21 cellular contexts compared by ENCODE assay signal in genomic region chr17:55674107-55674506, GRCh38. TPM values are rescaled to one million over a fixed set of nuclear protein-coding genes. Genes with fewer than 3 reads are reported as not detected.
DNase-seq lines count a peak whose midpoint lies in the region; ATAC-seq and TF ChIP-seq lines count a peak whose summit lies in the region.
"Had no signal": no experiment of that assay in that cellular context is flagged by ENCODE, and none has a peak within 500 bp of the region (broad histone marks: within the 10 kb centered on the region; RNA-seq: fewer than 3 reads in every experiment).

No MANE protein-coding gene starts in this region.

- DNase-seq in MCF 10A (ENCODE audit: unreplicated experiment) = peak; percentile 70
- DNase-seq in breast epithelium (ENCODE audit: low spot score in 2 of 2) = no peak
- DNase-seq in RKO (ENCODE audit: low spot score) = peak; percentile 15
- peak; percentile 49 for DNase-seq in fibroblast of villous mesenchyme (ENCODE audit: low read depth)
- no peak for DNase-seq in T-cell
- DNase-seq in dedifferentiated amniotic fluid mesenchymal stem cell (ENCODE audit: extremely low spot score) = no peak
- no peak for DNase-seq in NCI-H146 (lab: John Stamatoyannopoulos, UW)
- no peak for DNase-seq in cerebellar nuclear complex (lab: John Stamatoyannopoulos, UW)
- DNase-seq: activated CD4-positive, CD25-positive, alpha-beta regulatory T cell; activated CD8-positive, alpha-beta memory T cell treated with anti-CD3 and anti-CD28 coated beads, Interleukin-2, amount 10 ng/mL, durations not matched to agents 7 days and 5 days; kidney glomerular epithelial cell; NCI-H1436 treated with DMSO at 0.1 percent for 48 hours; NCI-H510A; occipital lobe; sigmoid colon; stimulated activated CD4-positive, alpha-beta T cell treated with anti-CD3 and anti-CD28 coated beads, Interleukin-4, amount 100 ng/mL, for 4 hours; thyroid gland had no signal

- CTCF ChIA-PET in MCF 10A (lab: Yijun Ruan, JAX) (interaction anchor here (1.0 kb wide), 1 partner anchor 79 kb away, joined by 3 read pairs; no protein-coding TSS in a partner anchor), T-cell (lab: Charles Lee) (no interaction called here)

- H3K36me3 ChIP-seq in breast epithelium = no peaks in the 10 kb centered on the region
- H3K36me3 ChIP-seq: sigmoid colon, thyroid gland had no signal

- H3K9me3 ChIP-seq in breast epithelium = no peaks in the 10 kb centered on the region
- H3K9me3 ChIP-seq: sigmoid colon, thyroid gland had no signal

- no peak for TF ChIP-seq CTCF in MCF 10A (IDR thresholded peaks at IDR 0.05; ENCODE audit: unreplicated experiment)
- no peak for TF ChIP-seq CTCF in breast epithelium (IDR thresholded peaks at IDR 0.05)
- no peak for TF ChIP-seq CTCF in fibroblast of villous mesenchyme (IDR thresholded peaks at IDR 0.05; ENCODE audit: insufficient read depth, low read depth, low read length)

- H3K27me3 Mint-ChIP-seq in MCF 10A (ENCODE audit: insufficient read depth, unreplicated experiment) (peaks cover 14% of the 10 kb centered on the region), T-cell (peaks cover 29 to 35% of the 10 kb centered on the region in 2 donors)

- H3K9me3 Mint-ChIP-seq in MCF 10A (ENCODE audit: unreplicated experiment) (no peaks in the 10 kb centered on the region), T-cell (no peaks in the 10 kb centered on the region)

- no peaks in the 10 kb centered on the region for H3K4me1 ChIP-seq in breast epithelium

- POLR2A ChIA-PET in MCF 10A (lab: Yijun Ruan, JAX) = no interaction called here
- POLR2A ChIA-PET in T-cell (lab: Charles Lee) = no interaction called here

- no peak for ATAC-seq in T-cell (replicated peaks in 1 of 4)
- ATAC-seq: activated CD8-positive, alpha-beta memory T cell treated with anti-CD3 and anti-CD28 coated beads, Interleukin-2, amount 10 ng/mL, durations not matched to agents 7 days and 5 days; esophagus mucosa; Panc1 had no signal

- H3K27me3 ChIP-seq in breast epithelium = no peaks in the 10 kb centered on the region
- H3K27me3 ChIP-seq: sigmoid colon, thyroid gland had no signal

- H3K4me3 ChIP-seq in breast epithelium (no peak overlapping the region), fibroblast of villous mesenchyme (ENCODE audit: low read depth, low read length) (no peak overlapping the region)
- H3K4me3 ChIP-seq: sigmoid colon, thyroid gland had no signal

- H3K4me1 Mint-ChIP-seq in MCF 10A (ENCODE audit: insufficient read depth, unreplicated experiment) (peaks cover 19% of the 10 kb centered on the region), T-cell (no peaks in the 10 kb centered on the region)
- H3K4me1 Mint-ChIP-seq: activated CD8-positive, alpha-beta memory T cell treated with anti-CD3 and anti-CD28 coated beads, Interleukin-2, amount 10 ng/mL, durations not matched to agents 7 days and 5 days had no signal

- H3K27ac Mint-ChIP-seq in MCF 10A (ENCODE audit: low read depth, unreplicated experiment) = peak overlapping the region; percentile 46
- no peak overlapping the region for H3K27ac Mint-ChIP-seq in T-cell
- H3K27ac Mint-ChIP-seq: activated CD8-positive, alpha-beta memory T cell treated with anti-CD3 and anti-CD28 coated beads, Interleukin-2, amount 10 ng/mL, durations not matched to agents 7 days and 5 days; dendritic cell treated with granulocyte-macrophage colony-stimulating factor and Interleukin-4, amounts not matched to agents 40 ng/mL and 50 ng/mL, for 4 days had no signal

- H3K36me3 Mint-ChIP-seq in MCF 10A (ENCODE audit: insufficient read depth, unreplicated experiment) (no peaks in the 10 kb centered on the region), T-cell (no peaks in the 10 kb centered on the region)
- H3K36me3 Mint-ChIP-seq: activated CD8-positive, alpha-beta memory T cell treated with anti-CD3 and anti-CD28 coated beads, Interleukin-2, amount 10 ng/mL, durations not matched to agents 7 days and 5 days had no signal

- H3K27ac ChIP-seq in breast epithelium = no peak overlapping the region
- H3K27ac ChIP-seq: thyroid gland had no signal

- no TSS peak for BruUV-seq in MCF 10A (replicated peaks; lab: Mats Ljungman, UMichigan)

- H3K4me3 Mint-ChIP-seq in MCF 10A (ENCODE audit: unreplicated experiment) (no peak overlapping the region), T-cell (no peak overlapping the region)
- H3K4me3 Mint-ChIP-seq: activated CD8-positive, alpha-beta memory T cell treated with anti-CD3 and anti-CD28 coated beads, Interleukin-2, amount 10 ng/mL, durations not matched to agents 7 days and 5 days; dendritic cell treated with granulocyte-macrophage colony-stimulating factor and Interleukin-4, amounts not matched to agents 40 ng/mL and 50 ng/mL, for 4 days had no signal

- TF ChIP-seq POLR2A in breast epithelium (IDR thresholded peaks at IDR 0.05) = no peak

- intact Hi-C loops in MCF 10A (cut with micrococcal nuclease) (no loop called here), breast epithelium (cut with DNase I; ENCODE audit: low total_unique reads) (no loop called here)

RNA-seq across cellular contexts. Expression of gene TMEM100, which starts 48.6 kb away (rescaled TPM):
- total RNA-seq in MCF 10A (2022) (1.1 and 1.7 TPM in 2 replicates), breast epithelium (10 to 100 TPM in 2 of 3 donors, 1 to 10 TPM in 1; 6.7 to 27.2 (median 20.3) TPM), fibroblast of villous mesenchyme (under 0.01 and 1.3 TPM in 2 replicates), T-cell (under 1 TPM in 1 of 5 donors, not detected in 4; 0.35 TPM)
- total RNA-seq: A172; activated CD8-positive, alpha-beta memory T cell treated with anti-CD3 and anti-CD28 coated beads, Interleukin-2, amount 10 ng/mL, durations not matched to agents 7 days and 5 days had no signal

Comparison
In these comparisons a context has a peak if more than half of its experiments do, and no peak if none do; other contexts are left out.
1. DNase-seq: peak in MCF 10A (single experiment), RKO (single experiment) and fibroblast of villous mesenchyme (single experiment); none in breast epithelium (0 of 2), T-cell (0 of 34), dedifferentiated amniotic fluid mesenchymal stem cell (single experiment), NCI-H146 (single experiment) and cerebellar nuclear complex (0 of 2).